1 cellular context compared by ENCODE assay signal in genomic region chr9:122930933-122931850, GRCh38.
TF ChIP-seq lines count a peak whose summit lies in the region.

A gene with protein sequence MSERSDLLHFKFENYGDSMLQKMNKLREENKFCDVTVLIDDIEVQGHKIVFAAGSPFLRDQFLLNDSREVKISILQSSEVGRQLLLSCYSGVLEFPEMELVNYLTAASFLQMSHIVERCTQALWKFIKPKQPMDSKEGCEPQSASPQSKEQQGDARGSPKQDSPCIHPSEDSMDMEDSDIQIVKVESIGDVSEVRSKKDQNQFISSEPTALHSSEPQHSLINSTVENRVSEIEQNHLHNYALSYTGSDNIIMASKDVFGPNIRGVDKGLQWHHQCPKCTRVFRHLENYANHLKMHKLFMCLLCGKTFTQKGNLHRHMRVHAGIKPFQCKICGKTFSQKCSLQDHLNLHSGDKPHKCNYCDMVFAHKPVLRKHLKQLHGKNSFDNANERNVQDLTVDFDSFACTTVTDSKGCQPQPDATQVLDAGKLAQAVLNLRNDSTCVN (minus strand): TSS chr9:122931512. CDS start chr9:122919934, 11,578 bp downstream.

TF ChIP-seq in HEK293, 187 proteins besides CTCF, POLR2A, EP300 and RAD21 (continued from another document and continues in another):
- TF ChIP-seq ZNF311 (tag by site-specific recombination; IDR thresholded peaks at IDR 0.05; ENCODE audit: borderline replicate concordance) (no peak), ZNF112 (tag by site-specific recombination; IDR thresholded peaks at IDR 0.05) (no peak), ZNF214 (tag by site-specific recombination; IDR thresholded peaks at IDR 0.05; ENCODE audit: borderline replicate concordance) (no peak), ZNF843 (tag by site-specific recombination; IDR thresholded peaks at IDR 0.05) (no peak), GLIS2 (tag by site-specific recombination; IDR thresholded peaks at IDR 0.05) (peak; percentile 77), ATF2 (tag by site-specific recombination; IDR thresholded peaks at IDR 0.05; ENCODE audit: low read depth) (no peak), ZNF792 (tag by site-specific recombination; IDR thresholded peaks at IDR 0.05) (no peak), TRIM28 (IDR thresholded peaks at IDR 0.05; ENCODE audit: borderline replicate concordance, low read length) (no peak), ZNF777 (tag by site-specific recombination; IDR thresholded peaks at IDR 0.05; ENCODE audit: borderline replicate concordance) (no peak), ZNF24 (tag by site-specific recombination; IDR thresholded peaks at IDR 0.05) (0 out of 2 replicates have a peak, but pooled peaks have one; percentile 51), EGR2 (tag by site-specific recombination; IDR thresholded peaks at IDR 0.05; ENCODE audit: low read depth) (no peak), GLIS1 (tag by site-specific recombination; IDR thresholded peaks at IDR 0.05) (peak; percentile 75), ZNF2 (tag by site-specific recombination; IDR thresholded peaks at IDR 0.05) (peak; percentile 56), ZNF645 (tag by site-specific recombination; IDR thresholded peaks at IDR 0.05) (no peak), WT1 (tag by site-specific recombination; IDR thresholded peaks at IDR 0.05) (no peak), ZNF221 (tag by site-specific recombination; IDR thresholded peaks at IDR 0.05; ENCODE audit: borderline replicate concordance) (no peak), ZNF560 (tag by site-specific recombination; IDR thresholded peaks at IDR 0.05; ENCODE audit: borderline replicate concordance) (no peak), ZNF37A (tag by site-specific recombination; IDR thresholded peaks at IDR 0.05) (no peak), ZNF391 (tag by site-specific recombination; IDR thresholded peaks at IDR 0.05; ENCODE audit: borderline replicate concordance, low read depth) (no peak), ZSCAN5A (tag by site-specific recombination; IDR thresholded peaks at IDR 0.05) (no peak), ZNF530 (tag by site-specific recombination; IDR thresholded peaks at IDR 0.05; ENCODE audit: low read depth) (no peak), KLF9 (tag by site-specific recombination; IDR thresholded peaks at IDR 0.05; ENCODE audit: low read depth) (peak; percentile 82), SCRT1 (tag by site-specific recombination; IDR thresholded peaks at IDR 0.05; ENCODE audit: borderline replicate concordance) (no peak), ZNF558 (tag by site-specific recombination; IDR thresholded peaks at IDR 0.05) (no peak), GFI1B (tag by site-specific recombination; IDR thresholded peaks at IDR 0.05) (no peak), MZF1 (tag by site-specific recombination; IDR thresholded peaks at IDR 0.05; ENCODE audit: borderline replicate concordance) (no peak), HOXA7 (CRISPR knock-in tag; IDR thresholded peaks at IDR 0.05; ENCODE audit: borderline replicate concordance) (no peak), ZNF555 (tag by site-specific recombination; conservative IDR thresholded peaks at IDR 0.05) (no peak), KLF7 (tag by site-specific recombination; IDR thresholded peaks at IDR 0.05; ENCODE audit: borderline replicate concordance) (no peak), ZNF239 (tag by site-specific recombination; IDR thresholded peaks at IDR 0.05) (no peak), ZNF121 (tag by site-specific recombination; IDR thresholded peaks at IDR 0.05) (no peak)
- TF ChIP-seq, protein P1, sequence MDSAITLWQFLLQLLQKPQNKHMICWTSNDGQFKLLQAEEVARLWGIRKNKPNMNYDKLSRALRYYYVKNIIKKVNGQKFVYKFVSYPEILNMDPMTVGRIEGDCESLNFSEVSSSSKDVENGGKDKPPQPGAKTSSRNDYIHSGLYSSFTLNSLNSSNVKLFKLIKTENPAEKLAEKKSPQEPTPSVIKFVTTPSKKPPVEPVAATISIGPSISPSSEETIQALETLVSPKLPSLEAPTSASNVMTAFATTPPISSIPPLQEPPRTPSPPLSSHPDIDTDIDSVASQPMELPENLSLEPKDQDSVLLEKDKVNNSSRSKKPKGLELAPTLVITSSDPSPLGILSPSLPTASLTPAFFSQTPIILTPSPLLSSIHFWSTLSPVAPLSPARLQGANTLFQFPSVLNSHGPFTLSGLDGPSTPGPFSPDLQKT (IDR thresholded peaks at IDR 0.05; ENCODE audit: borderline replicate concordance, low read depth, low read length) = no peak; the same call in 1 of the 2 replicates
- TF ChIP-seq, protein P2, sequence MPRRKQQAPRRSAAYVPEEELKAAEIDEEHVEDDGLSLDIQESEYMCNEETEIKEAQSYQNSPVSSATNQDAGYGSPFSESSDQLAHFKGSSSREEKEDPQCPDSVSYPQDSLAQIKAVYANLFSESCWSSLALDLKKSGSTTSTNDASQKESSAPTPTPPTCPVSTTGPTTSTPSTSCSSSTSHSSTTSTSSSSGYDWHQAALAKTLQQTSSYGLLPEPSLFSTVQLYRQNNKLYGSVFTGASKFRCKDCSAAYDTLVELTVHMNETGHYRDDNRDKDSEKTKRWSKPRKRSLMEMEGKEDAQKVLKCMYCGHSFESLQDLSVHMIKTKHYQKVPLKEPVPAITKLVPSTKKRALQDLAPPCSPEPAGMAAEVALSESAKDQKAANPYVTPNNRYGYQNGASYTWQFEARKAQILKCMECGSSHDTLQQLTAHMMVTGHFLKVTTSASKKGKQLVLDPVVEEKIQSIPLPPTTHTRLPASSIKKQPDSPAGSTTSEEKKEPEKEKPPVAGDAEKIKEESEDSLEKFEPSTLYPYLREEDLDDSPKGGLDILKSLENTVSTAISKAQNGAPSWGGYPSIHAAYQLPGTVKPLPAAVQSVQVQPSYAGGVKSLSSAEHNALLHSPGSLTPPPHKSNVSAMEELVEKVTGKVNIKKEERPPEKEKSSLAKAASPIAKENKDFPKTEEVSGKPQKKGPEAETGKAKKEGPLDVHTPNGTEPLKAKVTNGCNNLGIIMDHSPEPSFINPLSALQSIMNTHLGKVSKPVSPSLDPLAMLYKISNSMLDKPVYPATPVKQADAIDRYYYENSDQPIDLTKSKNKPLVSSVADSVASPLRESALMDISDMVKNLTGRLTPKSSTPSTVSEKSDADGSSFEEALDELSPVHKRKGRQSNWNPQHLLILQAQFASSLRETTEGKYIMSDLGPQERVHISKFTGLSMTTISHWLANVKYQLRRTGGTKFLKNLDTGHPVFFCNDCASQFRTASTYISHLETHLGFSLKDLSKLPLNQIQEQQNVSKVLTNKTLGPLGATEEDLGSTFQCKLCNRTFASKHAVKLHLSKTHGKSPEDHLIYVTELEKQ (tag by site-specific recombination; IDR thresholded peaks at IDR 0.05; ENCODE audit: borderline replicate concordance) = no peak
- TF ChIP-seq, protein P3, sequence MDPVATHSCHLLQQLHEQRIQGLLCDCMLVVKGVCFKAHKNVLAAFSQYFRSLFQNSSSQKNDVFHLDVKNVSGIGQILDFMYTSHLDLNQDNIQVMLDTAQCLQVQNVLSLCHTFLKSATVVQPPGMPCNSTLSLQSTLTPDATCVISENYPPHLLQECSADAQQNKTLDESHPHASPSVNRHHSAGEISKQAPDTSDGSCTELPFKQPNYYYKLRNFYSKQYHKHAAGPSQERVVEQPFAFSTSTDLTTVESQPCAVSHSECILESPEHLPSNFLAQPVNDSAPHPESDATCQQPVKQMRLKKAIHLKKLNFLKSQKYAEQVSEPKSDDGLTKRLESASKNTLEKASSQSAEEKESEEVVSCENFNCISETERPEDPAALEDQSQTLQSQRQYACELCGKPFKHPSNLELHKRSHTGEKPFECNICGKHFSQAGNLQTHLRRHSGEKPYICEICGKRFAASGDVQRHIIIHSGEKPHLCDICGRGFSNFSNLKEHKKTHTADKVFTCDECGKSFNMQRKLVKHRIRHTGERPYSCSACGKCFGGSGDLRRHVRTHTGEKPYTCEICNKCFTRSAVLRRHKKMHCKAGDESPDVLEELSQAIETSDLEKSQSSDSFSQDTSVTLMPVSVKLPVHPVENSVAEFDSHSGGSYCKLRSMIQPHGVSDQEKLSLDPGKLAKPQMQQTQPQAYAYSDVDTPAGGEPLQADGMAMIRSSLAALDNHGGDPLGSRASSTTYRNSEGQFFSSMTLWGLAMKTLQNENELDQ (tag by site-specific recombination; IDR thresholded peaks at IDR 0.05; ENCODE audit: low read depth) = no peak
- TF ChIP-seq, protein P4, sequence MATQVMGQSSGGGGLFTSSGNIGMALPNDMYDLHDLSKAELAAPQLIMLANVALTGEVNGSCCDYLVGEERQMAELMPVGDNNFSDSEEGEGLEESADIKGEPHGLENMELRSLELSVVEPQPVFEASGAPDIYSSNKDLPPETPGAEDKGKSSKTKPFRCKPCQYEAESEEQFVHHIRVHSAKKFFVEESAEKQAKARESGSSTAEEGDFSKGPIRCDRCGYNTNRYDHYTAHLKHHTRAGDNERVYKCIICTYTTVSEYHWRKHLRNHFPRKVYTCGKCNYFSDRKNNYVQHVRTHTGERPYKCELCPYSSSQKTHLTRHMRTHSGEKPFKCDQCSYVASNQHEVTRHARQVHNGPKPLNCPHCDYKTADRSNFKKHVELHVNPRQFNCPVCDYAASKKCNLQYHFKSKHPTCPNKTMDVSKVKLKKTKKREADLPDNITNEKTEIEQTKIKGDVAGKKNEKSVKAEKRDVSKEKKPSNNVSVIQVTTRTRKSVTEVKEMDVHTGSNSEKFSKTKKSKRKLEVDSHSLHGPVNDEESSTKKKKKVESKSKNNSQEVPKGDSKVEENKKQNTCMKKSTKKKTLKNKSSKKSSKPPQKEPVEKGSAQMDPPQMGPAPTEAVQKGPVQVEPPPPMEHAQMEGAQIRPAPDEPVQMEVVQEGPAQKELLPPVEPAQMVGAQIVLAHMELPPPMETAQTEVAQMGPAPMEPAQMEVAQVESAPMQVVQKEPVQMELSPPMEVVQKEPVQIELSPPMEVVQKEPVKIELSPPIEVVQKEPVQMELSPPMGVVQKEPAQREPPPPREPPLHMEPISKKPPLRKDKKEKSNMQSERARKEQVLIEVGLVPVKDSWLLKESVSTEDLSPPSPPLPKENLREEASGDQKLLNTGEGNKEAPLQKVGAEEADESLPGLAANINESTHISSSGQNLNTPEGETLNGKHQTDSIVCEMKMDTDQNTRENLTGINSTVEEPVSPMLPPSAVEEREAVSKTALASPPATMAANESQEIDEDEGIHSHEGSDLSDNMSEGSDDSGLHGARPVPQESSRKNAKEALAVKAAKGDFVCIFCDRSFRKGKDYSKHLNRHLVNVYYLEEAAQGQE (tag by site-specific recombination; IDR thresholded peaks at IDR 0.05) = no peak
- TF ChIP-seq, protein P5, sequence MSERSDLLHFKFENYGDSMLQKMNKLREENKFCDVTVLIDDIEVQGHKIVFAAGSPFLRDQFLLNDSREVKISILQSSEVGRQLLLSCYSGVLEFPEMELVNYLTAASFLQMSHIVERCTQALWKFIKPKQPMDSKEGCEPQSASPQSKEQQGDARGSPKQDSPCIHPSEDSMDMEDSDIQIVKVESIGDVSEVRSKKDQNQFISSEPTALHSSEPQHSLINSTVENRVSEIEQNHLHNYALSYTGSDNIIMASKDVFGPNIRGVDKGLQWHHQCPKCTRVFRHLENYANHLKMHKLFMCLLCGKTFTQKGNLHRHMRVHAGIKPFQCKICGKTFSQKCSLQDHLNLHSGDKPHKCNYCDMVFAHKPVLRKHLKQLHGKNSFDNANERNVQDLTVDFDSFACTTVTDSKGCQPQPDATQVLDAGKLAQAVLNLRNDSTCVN (tag by site-specific recombination; optimal IDR thresholded peaks at IDR 0.05) = peak; percentile 23
